ENCODE assay signal across 12 cellular contexts in genomic region chr5:61342066-61342465, GRCh38. TPM values are rescaled to one million over a fixed set of nuclear protein-coding genes. Genes with fewer than 3 reads are reported as not detected.
DNase-seq lines count a peak whose midpoint lies in the region; ATAC-seq, FAIRE-seq and TF ChIP-seq lines count a peak whose summit lies in the region.
"Had no signal": no experiment of that assay in that cellular context is flagged by ENCODE, and none has a peak within 500 bp of the region (broad histone marks: within the 10 kb centered on the region; RNA-seq: fewer than 3 reads in every experiment).

No MANE protein-coding gene starts in this region.

- no peak for DNase-seq in H54 (ENCODE audit: insufficient read length, low spot score)
- peak; percentile 28 for DNase-seq in NOMO-1 treated with dmso at 0.1 percent for 144 hours (lab: John Stamatoyannopoulos, UW; ENCODE audit: unreplicated experiment)
- DNase-seq in chondrocyte (ENCODE audit: low spot score) = no peak
- DNase-seq in omental fat pad (ENCODE audit: low spot score) = no peak
- no peak for DNase-seq in CD8-positive, alpha-beta T cell
- DNase-seq in Caco-2 = no peak
- DNase-seq: anterior cingulate cortex; DMS79 treated with DMSO at 0.1 percent for 48 hours; erythroblast; stimulated activated CD4-positive, alpha-beta T cell treated with anti-CD3 and anti-CD28 coated beads, Interleukin-4, amount 100 ng/mL, for 24 hours; testis had no signal

- ATAC-seq in omental fat pad (ENCODE audit: low FRiP score) = peak; percentile 48
- ATAC-seq in HG03378 (IDR thresholded peaks at IDR 0.05; ENCODE audit: unreplicated experiment) = no peak
- ATAC-seq in CD8-positive, alpha-beta T cell = no peak

- H3K9me3 Mint-ChIP-seq in chondrocyte (ENCODE audit: low read depth) = no peaks in the 10 kb centered on the region
- no peaks in the 10 kb centered on the region for H3K9me3 Mint-ChIP-seq in CD8-positive, alpha-beta T cell
- H3K9me3 Mint-ChIP-seq in Caco-2 (ENCODE audit: unreplicated experiment) = no peaks in the 10 kb centered on the region

- H3K27ac Mint-ChIP-seq in chondrocyte (ENCODE audit: unreplicated experiment) (peak overlapping the region; percentile 36), Caco-2 (ENCODE audit: unreplicated experiment) (no peak overlapping the region)
- no peak overlapping the region for H3K27ac Mint-ChIP-seq in CD8-positive, alpha-beta T cell

- H3K27me3 ChIP-seq in CD8-positive, alpha-beta T cell (ENCODE audit: insufficient read depth, low read length) = no peaks in the 10 kb centered on the region
- no peaks in the 10 kb centered on the region for H3K27me3 ChIP-seq in Caco-2 (replicated peaks; ENCODE audit: control insufficient read depth, insufficient read depth, low read length)
- H3K27me3 ChIP-seq: testis had no signal

- no peak for TF ChIP-seq POLR2A in H54 (IDR thresholded peaks at IDR 0.05; ENCODE audit: low read depth, low read length)

- H3K4me3 ChIP-seq in CD8-positive, alpha-beta T cell (ENCODE audit: low read depth, low read length) = no peak overlapping the region
- no peak overlapping the region for H3K4me3 ChIP-seq in Caco-2 (ENCODE audit: low read depth, low read length)
- H3K4me3 ChIP-seq: testis had no signal

- peak; percentile 99 for FAIRE-seq in H54 (lab: Jason Lieb, UNC)

- intact Hi-C loops in CD8-positive, alpha-beta T cell (cut with DNase I, micrococcal nuclease) = no loop called here
- intact Hi-C loops in Caco-2 (cut with micrococcal nuclease; ENCODE audit: unreplicated experiment) = no loop called here

- CTCF ChIA-PET in CD8-positive, alpha-beta T cell (lab: Charles Lee) = no interaction called here
- CTCF ChIA-PET in Caco-2 (lab: Charles Lee) = no interaction called here

- no peak overlapping the region for H3K4me3 Mint-ChIP-seq in chondrocyte (ENCODE audit: unreplicated experiment)
- H3K4me3 Mint-ChIP-seq in CD8-positive, alpha-beta T cell = no peak overlapping the region
- H3K4me3 Mint-ChIP-seq in Caco-2 (ENCODE audit: unreplicated experiment) = no peak overlapping the region

- no peak overlapping the region for H3K27ac ChIP-seq in CD8-positive, alpha-beta T cell (ENCODE audit: low read depth, low read length)
- H3K27ac ChIP-seq: testis had no signal

- H3K4me1 ChIP-seq in CD8-positive, alpha-beta T cell (ENCODE audit: insufficient read depth, low read length) = no peaks in the 10 kb centered on the region
- no peaks in the 10 kb centered on the region for H3K4me1 ChIP-seq in Caco-2
- H3K4me1 ChIP-seq: testis had no signal

- H3K27me3 Mint-ChIP-seq in chondrocyte (ENCODE audit: low read depth) = no peaks in the 10 kb centered on the region
- no peaks in the 10 kb centered on the region for H3K27me3 Mint-ChIP-seq in CD8-positive, alpha-beta T cell (ENCODE audit: low read depth)
- no peaks in the 10 kb centered on the region for H3K27me3 Mint-ChIP-seq in Caco-2 (ENCODE audit: insufficient read depth, unreplicated experiment)

- no peaks in the 10 kb centered on the region for H3K9me3 ChIP-seq in CD8-positive, alpha-beta T cell (ENCODE audit: low read length)
- H3K9me3 ChIP-seq in Caco-2 = no peaks in the 10 kb centered on the region
- H3K9me3 ChIP-seq: testis had no signal

- H3K36me3 Mint-ChIP-seq in chondrocyte (ENCODE audit: low read depth) (no peaks in the 10 kb centered on the region), Caco-2 (ENCODE audit: insufficient read depth, unreplicated experiment) (no peaks in the 10 kb centered on the region)
- H3K36me3 Mint-ChIP-seq in CD8-positive, alpha-beta T cell = no peaks in the 10 kb centered on the region

- TF ChIP-seq CTCF in chondrocyte (IDR thresholded peaks at IDR 0.05) (no peak), omental fat pad (IDR thresholded peaks at IDR 0.05) (no peak), Caco-2 (IDR thresholded peaks at IDR 0.05; ENCODE audit: insufficient read depth in 1 of 2, low read depth in 1 of 2, low read length in 1 of 2, severe bottlenecking in 1 of 2, unreplicated experiment in 1 of 2) (no peak)
- TF ChIP-seq CTCF in CD8-positive, alpha-beta T cell (IDR thresholded peaks at IDR 0.05) = no peak

- POLR2A ChIA-PET in CD8-positive, alpha-beta T cell (lab: Charles Lee) = interaction anchor here (1.1 kb wide), 1 partner anchor 11 kb away, joined by 5 read pairs; no protein-coding TSS in a partner anchor
- POLR2A ChIA-PET in Caco-2 (lab: Charles Lee) = no interaction called here

- H3K36me3 ChIP-seq in CD8-positive, alpha-beta T cell (ENCODE audit: insufficient read depth, low read length) = no peaks in the 10 kb centered on the region
- no peaks in the 10 kb centered on the region for H3K36me3 ChIP-seq in Caco-2 (ENCODE audit: control insufficient read depth, insufficient read depth, low read length)

- BruUV-seq in Caco-2 (replicated peaks; lab: Mats Ljungman, UMichigan) = no TSS peak

- H3K4me1 Mint-ChIP-seq in chondrocyte (ENCODE audit: low read depth) = peaks cover 70% of the 10 kb centered on the region
- peaks cover 44% of the 10 kb centered on the region for H3K4me1 Mint-ChIP-seq in CD8-positive, alpha-beta T cell (ENCODE audit: low read depth)
- H3K4me1 Mint-ChIP-seq in Caco-2 (ENCODE audit: low read depth, unreplicated experiment) = no peaks in the 10 kb centered on the region

RNA-seq across cellular contexts. Expression of gene ZSWIM6, which starts 10.0 kb away (rescaled TPM):
- total RNA-seq in chondrocyte = 20.2 to 20.7 TPM (median 20.3 TPM) in 3 replicates
- total RNA-seq in omental fat pad = 10 to 100 TPM in 3 of 4 donors, 1 to 10 TPM in 1; 9.7 to 31.1 (median 18.6) TPM
- total RNA-seq in CD8-positive, alpha-beta T cell = 1 to 10 TPM; 3.9 to 4.1 TPM
- total RNA-seq in Caco-2 (2022) = 10.0 and 10.7 TPM in 2 replicates
